In genomic region chr20:35886537-35886936, GRCh38 we compare ENCODE assay signal across 13 cellular contexts.
A peak's percentile ranks its signal among the peaks of the same experiment; 100 is the strongest.
DNase-seq lines count a peak whose midpoint lies in the region; ATAC-seq lines count a peak whose summit lies in the region.
"Had no signal": no experiment of that assay in that cellular context is flagged by ENCODE, and none has a peak within 500 bp of the region (broad histone marks: within the 10 kb centered on the region; RNA-seq: fewer than 3 reads in every experiment).

No MANE protein-coding gene starts in this region.

- H3K9me3 ChIP-seq in stomach smooth muscle (ENCODE audit: control insufficient read depth in 2 of 2, low read length in 2 of 2) = no peaks in the 10 kb centered on the region
- H3K9me3 ChIP-seq: mucosa of descending colon, SJCRH30 had no signal

- no peaks in the 10 kb centered on the region for H3K9me3 Mint-ChIP-seq in activated naive CD4-positive, alpha-beta T cell treated with anti-CD3 and anti-CD28 coated beads, Interleukin-2, amount 50 U/mL, for 24 hours

- peaks cover 8% of the 10 kb centered on the region for H3K4me1 Mint-ChIP-seq in activated naive CD4-positive, alpha-beta T cell treated with anti-CD3 and anti-CD28 coated beads, Interleukin-2, amount 50 U/mL, for 24 hours

- peak overlapping the region in 1 of 2 donors; percentile 29 for H3K9ac ChIP-seq in stomach smooth muscle (ENCODE audit: low read length in 2 of 2)

- no peaks in the 10 kb centered on the region for H3K27me3 ChIP-seq in stomach smooth muscle (ENCODE audit: control insufficient read depth in 1 of 2, insufficient read depth in 2 of 2, low read length in 2 of 2)
- H3K27me3 ChIP-seq: SJCRH30 had no signal

- H3K4me1 ChIP-seq in stomach smooth muscle (ENCODE audit: control insufficient read depth, insufficient read depth, low read length) = peaks cover 19% of the 10 kb centered on the region
- H3K4me1 ChIP-seq: SJCRH30 had no signal

- no peak overlapping the region for H3K4me3 ChIP-seq in stomach smooth muscle (ENCODE audit: low read length in 2 of 2)
- H3K4me3 ChIP-seq: mucosa of descending colon, SJCRH30 had no signal

- H3K27me3 Mint-ChIP-seq in activated naive CD4-positive, alpha-beta T cell treated with anti-CD3 and anti-CD28 coated beads, Interleukin-2, amount 50 U/mL, for 24 hours = no peaks in the 10 kb centered on the region

- H3K4me3 Mint-ChIP-seq in activated naive CD4-positive, alpha-beta T cell treated with anti-CD3 and anti-CD28 coated beads, Interleukin-2, amount 50 U/mL, for 24 hours = no peak overlapping the region

- H3K27ac ChIP-seq in stomach smooth muscle (ENCODE audit: low read length) = peak overlapping the region; percentile 46
- H3K27ac ChIP-seq: SJCRH30 had no signal

- no peaks in the 10 kb centered on the region for H3K36me3 ChIP-seq in stomach smooth muscle (ENCODE audit: control insufficient read depth in 2 of 2, insufficient read depth in 2 of 2, low read length in 2 of 2)

- ATAC-seq in left ventricle myocardium superior = peak; percentile 93
- no peak for ATAC-seq in GM21423 (IDR thresholded peaks at IDR 0.05; ENCODE audit: unreplicated experiment)
- ATAC-seq: mucosa of descending colon, sciatic nerve had no signal

- no peak for DNase-seq in activated naive CD4-positive, alpha-beta T cell treated with anti-CD3 and anti-CD28 coated beads, Interleukin-2, amount 50 U/mL, for 16 hours
- DNase-seq in SK-N-DZ (ENCODE audit: low spot score) = peak; percentile 100
- peak; percentile 66 for DNase-seq in left ventricle myocardium superior
- no peak for DNase-seq in DMS79 (lab: John Stamatoyannopoulos, UW)
- no peak for DNase-seq in stimulated activated CD4-positive, alpha-beta T cell treated with anti-CD3 and anti-CD28 coated beads, Interleukin-4, amount 100 ng/mL, for 4 hours
- DNase-seq: activated CD4-positive, CD25-positive, alpha-beta regulatory T cell treated with anti-CD3 and anti-CD28 coated beads, Interleukin-2, amount 50 U/mL, for 72 hours; mucosa of descending colon; NCI-H345; SJCRH30 had no signal

- intact Hi-C loops in left ventricle myocardium superior (cut with micrococcal nuclease) = loop anchor here (10.0 kb wide), 1 partner anchor 422 kb away; no protein-coding TSS in a partner anchor

- H3K36me3 Mint-ChIP-seq in activated naive CD4-positive, alpha-beta T cell treated with anti-CD3 and anti-CD28 coated beads, Interleukin-2, amount 50 U/mL, for 24 hours = no peaks in the 10 kb centered on the region

- H3K27ac Mint-ChIP-seq in activated naive CD4-positive, alpha-beta T cell treated with anti-CD3 and anti-CD28 coated beads, Interleukin-2, amount 50 U/mL, for 24 hours = peak overlapping the region; percentile 42

Comparison
In these comparisons a context has a peak if more than half of its experiments do, and no peak if none do; other contexts are left out.
1. DNase-seq: peak in SK-N-DZ (single experiment) and left ventricle myocardium superior (single experiment); none in activated naive CD4-positive, alpha-beta T cell treated with anti-CD3 and anti-CD28 coated beads, Interleukin-2, amount 50 U/mL, for 16 hours (single experiment), DMS79 (single experiment) and stimulated activated CD4-positive, alpha-beta T cell treated with anti-CD3 and anti-CD28 coated beads, Interleukin-4, amount 100 ng/mL, for 4 hours (0 of 2).